In genomic region chr12:3103806-3104205, GRCh38 we compare ENCODE assay signal across 1 cellular context.
TF ChIP-seq lines count a peak whose summit lies in the region.

No MANE protein-coding gene starts in this region.

TF ChIP-seq in WTC11, 78 proteins besides CTCF, POLR2A, EP300 and RAD21:
- TF ChIP-seq USF2 (CRISPR knock-in tag; IDR thresholded peaks at IDR 0.05) = no peak
